15 cellular contexts compared by ENCODE assay signal in genomic region chr10:56623064-56623463, GRCh38.
DNase-seq lines count a peak whose midpoint lies in the region; ATAC-seq and TF ChIP-seq lines count a peak whose summit lies in the region.
"Had no signal": no experiment of that assay in that cellular context is flagged by ENCODE, and none has a peak within 500 bp of the region (broad histone marks: within the 10 kb centered on the region; RNA-seq: fewer than 3 reads in every experiment).

No MANE protein-coding gene starts in this region.

- peaks cover 2% of the 10 kb centered on the region for H3K9me3 Mint-ChIP-seq in stimulated activated memory B cell treated with anti-CD40 and anti-IgM and Interleukin-4, amounts not matched to agents 10 μg/mL and 1 μg/mL and 100 μg/mL, for 72 hours
- H3K9me3 Mint-ChIP-seq in mesothelial cell of epicardium: no peaks in the 10 kb centered on the region

- H3K9ac ChIP-seq in endocrine pancreas (ENCODE audit: control insufficient read depth, insufficient read depth, low read length): no peak overlapping the region

- no peaks in the 10 kb centered on the region for H3K27me3 Mint-ChIP-seq in stimulated activated memory B cell treated with anti-CD40 and anti-IgM and Interleukin-4, amounts not matched to agents 10 μg/mL and 1 μg/mL and 100 μg/mL, for 72 hours
- no peaks in the 10 kb centered on the region for H3K27me3 Mint-ChIP-seq in mesothelial cell of epicardium (ENCODE audit: low read depth)
- H3K27me3 Mint-ChIP-seq: activated CD4-positive, alpha-beta T cell treated with anti-CD3 and anti-CD28 coated beads, Interleukin-2, amount 10 ng/mL, durations not matched to agents 24 days and 14 days had no signal

- no peak for DNase-seq in SW480 (ENCODE audit: low spot score)
- no peak for DNase-seq in NCI-H1092 treated with DMSO at 0.1 percent for 48 hours (lab: John Stamatoyannopoulos, UW)
- no peak for DNase-seq in mesothelial cell of epicardium (ENCODE audit: low spot score in 2 of 2, unreplicated experiment in 2 of 2)
- DNase-seq: activated CD4-positive, alpha-beta T cell treated with anti-CD3 and anti-CD28 coated beads, Interleukin-2, amount 10 ng/mL, durations not matched to agents 24 days and 14 days; activated T-cell treated with anti-CD3 and anti-CD28 coated beads, Interleukin-2, amount 50 U/mL, for 1 hour; Kasumi-1; kidney glomerular epithelial cell; NCI-H187 treated with DMSO at 0.1 percent for 48 hours; NCI-H526 treated with DMSO at 0.1 percent for 48 hours; stimulated activated CD4-positive, alpha-beta T cell treated with anti-CD3 and anti-CD28 coated beads, Interleukin-2, amount 100 ng/mL, for 48 hours; uterus had no signal

- H3K4me1 Mint-ChIP-seq in stimulated activated memory B cell treated with anti-CD40 and anti-IgM and Interleukin-4, amounts not matched to agents 10 μg/mL and 1 μg/mL and 100 μg/mL, for 72 hours: peaks cover 19% of the 10 kb centered on the region
- H3K4me1 Mint-ChIP-seq in mesothelial cell of epicardium: peaks cover 1% of the 10 kb centered on the region
- H3K4me1 Mint-ChIP-seq: activated CD4-positive, alpha-beta T cell treated with anti-CD3 and anti-CD28 coated beads, Interleukin-2, amount 10 ng/mL, durations not matched to agents 24 days and 14 days had no signal

- H3K4me3 Mint-ChIP-seq in stimulated activated memory B cell treated with anti-CD40 and anti-IgM and Interleukin-4, amounts not matched to agents 10 μg/mL and 1 μg/mL and 100 μg/mL, for 72 hours: peak overlapping the region; percentile 72
- no peak overlapping the region for H3K4me3 Mint-ChIP-seq in mesothelial cell of epicardium

- no peak for TF ChIP-seq CTCF in mesothelial cell of epicardium (IDR thresholded peaks at IDR 0.05; ENCODE audit: unreplicated experiment)

- no peaks in the 10 kb centered on the region for H3K36me3 Mint-ChIP-seq in stimulated activated memory B cell treated with anti-CD40 and anti-IgM and Interleukin-4, amounts not matched to agents 10 μg/mL and 1 μg/mL and 100 μg/mL, for 72 hours
- no peaks in the 10 kb centered on the region for H3K36me3 Mint-ChIP-seq in mesothelial cell of epicardium

- peak overlapping the region; percentile 95 for H3K27ac Mint-ChIP-seq in stimulated activated memory B cell treated with anti-CD40 and anti-IgM and Interleukin-4, amounts not matched to agents 10 μg/mL and 1 μg/mL and 100 μg/mL, for 72 hours
- H3K27ac Mint-ChIP-seq in mesothelial cell of epicardium: no peak overlapping the region
- H3K27ac Mint-ChIP-seq: activated CD4-positive, alpha-beta T cell treated with anti-CD3 and anti-CD28 coated beads, Interleukin-2, amount 10 ng/mL, durations not matched to agents 24 days and 14 days had no signal

- H3K27me3 ChIP-seq in endocrine pancreas (ENCODE audit: control insufficient read depth, insufficient read depth, low read length): no peaks in the 10 kb centered on the region
- H3K27me3 ChIP-seq: uterus had no signal

- no peaks in the 10 kb centered on the region for H3K4me1 ChIP-seq in endocrine pancreas (ENCODE audit: control insufficient read depth, insufficient read depth, low read length)
- H3K4me1 ChIP-seq: uterus had no signal

- ATAC-seq in GM19025 (IDR thresholded peaks at IDR 0.05; ENCODE audit: low read depth, unreplicated experiment) (peak; percentile 38), HG03196 (IDR thresholded peaks at IDR 0.05; ENCODE audit: unreplicated experiment) (peak; percentile 48)
- ATAC-seq in stimulated activated memory B cell treated with anti-CD40 and anti-IgM and Interleukin-4, amounts not matched to agents 10 μg/mL and 1 μg/mL and 100 μg/mL, for 72 hours: no peak

- peak overlapping the region; percentile 69 for H3K4me3 ChIP-seq in endocrine pancreas (ENCODE audit: control insufficient read depth, insufficient read depth, low read length)

- H3K9me3 ChIP-seq in endocrine pancreas (ENCODE audit: control insufficient read depth, low read length): no peaks in the 10 kb centered on the region
- H3K9me3 ChIP-seq: uterus had no signal

- no peaks in the 10 kb centered on the region for H3K36me3 ChIP-seq in endocrine pancreas (ENCODE audit: control insufficient read depth, insufficient read depth, low read length)
- H3K36me3 ChIP-seq: uterus had no signal
